8 cellular contexts compared by ENCODE assay signal in genomic region chr14:100076133-100076532, GRCh38. TPM values are rescaled to one million over a fixed set of nuclear protein-coding genes. Genes with fewer than 3 reads are reported as not detected.
DNase-seq lines count a peak whose midpoint lies in the region; ATAC-seq and TF ChIP-seq lines count a peak whose summit lies in the region.

No MANE protein-coding gene starts in this region.

- intact Hi-C loops in colonic mucosa (cut with DNase I), result no loop called here

- ATAC-seq in central memory CD8-positive, alpha-beta T cell (replicated peaks; ENCODE audit: extremely low read depth, poor library complexity, severe bottlenecking), result no peak

- H3K79me1 ChIP-seq in mesenchymal stem cell (replicated peaks; ENCODE audit: low read length, poor library complexity, severe bottlenecking), result peaks cover 35% of the 10 kb centered on the region

- H2BK5ac ChIP-seq in mesenchymal stem cell (ENCODE audit: low read depth, low read length, poor library complexity, severe bottlenecking), result no peak overlapping the region

- peak overlapping the region in 1 of 2 experiments; percentile 37 for H2BK12ac ChIP-seq in mesenchymal stem cell (ENCODE audit: low read length in 2 of 2)

- in situ Hi-C loops in GM23248 (cut with MboI), result no loop called here

- H3K4me2 ChIP-seq in GM23248 (ENCODE audit: unreplicated experiment), result no peak overlapping the region
- H3K4me2 ChIP-seq in mesenchymal stem cell (ENCODE audit: low read length, poor library complexity, severe bottlenecking), result no peak overlapping the region

- H2BK120ac ChIP-seq in mesenchymal stem cell (ENCODE audit: low read depth, low read length), result no peak overlapping the region

- no peak overlapping the region for H3K14ac ChIP-seq in mesenchymal stem cell (ENCODE audit: low read length in 2 of 2)

- H3K4me3 Mint-ChIP-seq in central memory CD8-positive, alpha-beta T cell, result peak overlapping the region; percentile 85

- no peak overlapping the region for H3K9ac ChIP-seq in GM23248
- H3K9ac ChIP-seq in mesenchymal stem cell (ENCODE audit: low read length), result peak overlapping the region; percentile 15
- H3K9ac ChIP-seq in colonic mucosa (ENCODE audit: low read depth in 2 of 2, low read length in 2 of 2), result no peak overlapping the region

- H3K4me3 ChIP-seq in GM23248, result no peak overlapping the region
- H3K4me3 ChIP-seq in mesenchymal stem cell (ENCODE audit: insufficient read depth in 1 of 2, low read depth in 1 of 2, low read length in 2 of 2), result no peak overlapping the region
- no peak overlapping the region for H3K4me3 ChIP-seq in colonic mucosa

- peak overlapping the region; percentile 96 for H3K27ac Mint-ChIP-seq in central memory CD8-positive, alpha-beta T cell (ENCODE audit: low read depth)

- H3K36me3 ChIP-seq in GM23248 (ENCODE audit: low read depth) (no peaks in the 10 kb centered on the region), mesenchymal stem cell (ENCODE audit: control insufficient read depth in 1 of 2, insufficient read depth in 2 of 2, low read depth in 1 of 2, low read length in 2 of 2) (no peaks in the 10 kb centered on the region), colonic mucosa (no peaks in the 10 kb centered on the region)

- H2AK5ac ChIP-seq in mesenchymal stem cell (ENCODE audit: low read length, severe bottlenecking), result no peak overlapping the region

- H3K23ac ChIP-seq in mesenchymal stem cell (ENCODE audit: low read length in 2 of 2), result no peak overlapping the region

- WGBS in GM23248 (ENCODE audit: low coverage in 1 of 2, low lambda C conversion rate in 2 of 2, missing lambda C conversion rate in 2 of 2), 2 experiments, result 96 to 97% methylated on average over 5 of the region's 5 CpGs
- WGBS in mesenchymal stem cell, result 81% methylated on average over 5 of the region's 5 CpGs

- peak overlapping the region in 1 of 2 experiments; percentile 73 for H3K18ac ChIP-seq in mesenchymal stem cell (ENCODE audit: low read depth in 1 of 2, low read length in 2 of 2)

- H2BK15ac ChIP-seq in mesenchymal stem cell (ENCODE audit: low read depth, poor library complexity, severe bottlenecking), result no peak overlapping the region

- H3F3A ChIP-seq in GM23248 (ENCODE audit: insufficient read depth), result peaks cover 17% of the 10 kb centered on the region

- H4K91ac ChIP-seq in mesenchymal stem cell (ENCODE audit: low read length), result no peak overlapping the region

- no peaks in the 10 kb centered on the region for H3K27me3 Mint-ChIP-seq in central memory CD8-positive, alpha-beta T cell

- peaks cover 59% of the 10 kb centered on the region for H3K36me3 Mint-ChIP-seq in central memory CD8-positive, alpha-beta T cell (ENCODE audit: insufficient read depth)

- no peak for TF ChIP-seq CTCF in colonic mucosa (IDR thresholded peaks at IDR 0.05)

- H3K9me3 ChIP-seq in GM23248 (ENCODE audit: low read depth) (no peaks in the 10 kb centered on the region), mesenchymal stem cell (ENCODE audit: control insufficient read depth, low read length) (no peaks in the 10 kb centered on the region), colonic mucosa (no peaks in the 10 kb centered on the region)

- no peak overlapping the region for H4K8ac ChIP-seq in mesenchymal stem cell (ENCODE audit: low read length)

- peaks cover 90% of the 10 kb centered on the region for H3K4me1 Mint-ChIP-seq in central memory CD8-positive, alpha-beta T cell

- H3K4ac ChIP-seq in mesenchymal stem cell (ENCODE audit: low read depth in 1 of 2, low read length in 2 of 2), result no peak overlapping the region

- H3K9me3 Mint-ChIP-seq in central memory CD8-positive, alpha-beta T cell, result no peaks in the 10 kb centered on the region

- H3K79me2 ChIP-seq in GM23248 (ENCODE audit: insufficient read depth), result peaks cover 1% of the 10 kb centered on the region; the same call in 1 of the 2 replicates

- peak; percentile 30 for DNase-seq in AG20443 (ENCODE audit: low spot score)
- peak; percentile 51 for DNase-seq in GM23248
- peak; percentile 37 for DNase-seq in RPMI8226
- DNase-seq in central memory CD8-positive, alpha-beta T cell (ENCODE audit: low spot score in 2 of 2), result no peak
- peak; percentile 65 for DNase-seq in mesenchymal stem cell
- no peak for DNase-seq in colonic mucosa
- DNase-seq in NCI-H1417 (lab: John Stamatoyannopoulos, UW), result no peak
- no peak for DNase-seq in activated gamma-delta T cell treated with Interleukin-2 at 50 U/mL for 16 hours

- peaks cover 23% of the 10 kb centered on the region for H3K4me1 ChIP-seq in GM23248 (ENCODE audit: insufficient read depth)
- peaks cover 18% of the 10 kb centered on the region for H3K4me1 ChIP-seq in mesenchymal stem cell (ENCODE audit: control insufficient read depth, insufficient read depth, low read depth, low read length)
- no peaks in the 10 kb centered on the region for H3K4me1 ChIP-seq in colonic mucosa

- no peaks in the 10 kb centered on the region for H4K20me1 ChIP-seq in GM23248 (ENCODE audit: insufficient read depth)

- no peak overlapping the region for H2AFZ ChIP-seq in GM23248
- H2AFZ ChIP-seq in mesenchymal stem cell (ENCODE audit: low read depth, low read length), result no peak overlapping the region

- H3K27me3 ChIP-seq in GM23248 (replicated peaks; ENCODE audit: insufficient read depth) (no peaks in the 10 kb centered on the region), mesenchymal stem cell (ENCODE audit: control insufficient read depth in 1 of 2, insufficient read depth in 1 of 2, low read length in 2 of 2) (no peaks in the 10 kb centered on the region), colonic mucosa (no peaks in the 10 kb centered on the region)

- peak overlapping the region; percentile 61 for H3K27ac ChIP-seq in GM23248
- no peak overlapping the region for H3K27ac ChIP-seq in mesenchymal stem cell (ENCODE audit: low read length, poor library complexity, severe bottlenecking)
- no peak overlapping the region for H3K27ac ChIP-seq in colonic mucosa

- no peaks in the 10 kb centered on the region for H3K9me2 ChIP-seq in GM23248 (ENCODE audit: insufficient read depth)

RNA-seq across cellular contexts. Expression of gene EVL, which starts 10.9 kb away (rescaled TPM):
- 15.8 and 29.9 TPM in 2 replicates for total RNA-seq in GM23248 (2014; rRNA removed; shearing (Covaris generic))
- 6.2 and 6.6 TPM in 2 replicates for polyA plus RNA-seq in GM23248 (2016; fragmentation: Nextera tagmentation; extraction: Ambion mirVana)
- 25.6 TPM for polyA plus RNA-seq in mesenchymal stem cell (2013, experiment 1 of 2)
- polyA plus RNA-seq in mesenchymal stem cell (2013, experiment 2 of 2), result 23.8 TPM
- total RNA-seq in colonic mucosa, result 10 to 100 TPM; 13.7 to 15.4 TPM

Comparison
In these comparisons a context has a peak if more than half of its experiments do, and no peak if none do; other contexts are left out.
1. DNase-seq: peak in AG20443 (single experiment), GM23248 (single experiment), RPMI8226 (single experiment) and mesenchymal stem cell (single experiment); none in central memory CD8-positive, alpha-beta T cell (0 of 2), colonic mucosa (single experiment), NCI-H1417 (0 of 3) and activated gamma-delta T cell treated with Interleukin-2 at 50 U/mL for 16 hours (single experiment).